Comparison of ENCODE assay signal across 1 cellular context in genomic region chr14:23469127-23469905, GRCh38.
A peak's percentile ranks its signal among the peaks of the same experiment; 100 is the strongest.
TF ChIP-seq lines count a peak whose summit lies in the region.

Gene NGDN, plus strand, starts transcription at chr14:23469703. Its CDS starts 13 bp downstream, at chr14:23469716.

TF ChIP-seq in HepG2, 621 proteins besides CTCF, POLR2A, EP300 and RAD21 (continued from another document and continues in another):
- TF ChIP-seq GPBP1L1 (CRISPR knock-in tag; IDR thresholded peaks at IDR 0.05): no peak
- TF ChIP-seq ZNF431 (CRISPR knock-in tag; IDR thresholded peaks at IDR 0.05; ENCODE audit: borderline replicate concordance, low read depth): peak; percentile 83
- TF ChIP-seq ERF (CRISPR knock-in tag; IDR thresholded peaks at IDR 0.05): peak; percentile 97
- TF ChIP-seq PBX2 (CRISPR knock-in tag; IDR thresholded peaks at IDR 0.05): peak; percentile 97
- peak; percentile 84 for TF ChIP-seq ZNF354B (CRISPR knock-in tag; IDR thresholded peaks at IDR 0.05)
- TF ChIP-seq NFIB (CRISPR knock-in tag; IDR thresholded peaks at IDR 0.05; ENCODE audit: borderline replicate concordance): no peak
- TF ChIP-seq TCF12 (IDR thresholded peaks at IDR 0.05): no peak
- peak; percentile 3; the same call in 1 of the 2 replicates for TF ChIP-seq TCF12 (CRISPR knock-in tag; IDR thresholded peaks at IDR 0.05)
- TF ChIP-seq MTF2 (CRISPR knock-in tag; IDR thresholded peaks at IDR 0.05; ENCODE audit: borderline replicate concordance): peak; percentile 83; the same call in 1 of the 2 replicates
- TF ChIP-seq ZNF34 (CRISPR knock-in tag; IDR thresholded peaks at IDR 0.05; ENCODE audit: borderline replicate concordance): peak; percentile 99
- peak; percentile 89 for TF ChIP-seq ZBTB26 (CRISPR knock-in tag; IDR thresholded peaks at IDR 0.05; ENCODE audit: borderline replicate concordance)
- no peak; the same call in 1 of the 2 replicates for TF ChIP-seq HOXD1 (CRISPR knock-in tag; IDR thresholded peaks at IDR 0.05)
- peak; percentile 94 for TF ChIP-seq ZNF598 (CRISPR knock-in tag; IDR thresholded peaks at IDR 0.05; ENCODE audit: borderline replicate concordance)
- no peak; the same call in none of the 2 replicates for TF ChIP-seq ZNF7 (CRISPR knock-in tag; IDR thresholded peaks at IDR 0.05)
- 0 out of 2 replicates have a peak, but pooled peaks have one; percentile 14 for TF ChIP-seq SALL2 (CRISPR knock-in tag; IDR thresholded peaks at IDR 0.05)
- 0 out of 2 replicates have a peak, but pooled peaks have one; percentile 74 for TF ChIP-seq JUN (CRISPR knock-in tag; IDR thresholded peaks at IDR 0.05)
- TF ChIP-seq HOXA9 (CRISPR knock-in tag; IDR thresholded peaks at IDR 0.05; ENCODE audit: borderline replicate concordance): no peak
- peak; percentile 69 for TF ChIP-seq BCL6 (CRISPR knock-in tag; IDR thresholded peaks at IDR 0.05)
- TF ChIP-seq ZNF670 (CRISPR knock-in tag; IDR thresholded peaks at IDR 0.05; ENCODE audit: borderline replicate concordance): no peak
- TF ChIP-seq NFKBIZ (CRISPR knock-in tag; IDR thresholded peaks at IDR 0.05): peak; percentile 80
- no peak; the same call in 1 of the 2 replicates for TF ChIP-seq ZFP62 (CRISPR knock-in tag; IDR thresholded peaks at IDR 0.05)
- TF ChIP-seq ZSCAN21 (CRISPR knock-in tag; IDR thresholded peaks at IDR 0.05; ENCODE audit: borderline replicate concordance): no peak; the same call in 1 of the 2 replicates
- TF ChIP-seq ZKSCAN5 (CRISPR knock-in tag; IDR thresholded peaks at IDR 0.05): peak; percentile 10; the same call in 1 of the 2 replicates
- TF ChIP-seq HNRNPL (IDR thresholded peaks at IDR 0.05; ENCODE audit: low read depth, low read length): 0 out of 2 replicates have a peak, but pooled peaks have one; percentile 39
- TF ChIP-seq YY1 (IDR thresholded peaks at IDR 0.05; ENCODE audit: insufficient read depth, insufficient replicate concordance, low read depth, low read length): peak; percentile 99
- peak; percentile 99 for TF ChIP-seq ZNF501 (CRISPR knock-in tag; IDR thresholded peaks at IDR 0.05)
- TF ChIP-seq CSRNP2 (CRISPR knock-in tag; conservative IDR thresholded peaks at IDR 0.05; ENCODE audit: low read depth): no peak
- TF ChIP-seq MATR3 (CRISPR knock-in tag; IDR thresholded peaks at IDR 0.05): no peak
- peak; percentile 13; the same call in 1 of the 2 replicates for TF ChIP-seq ZSCAN29 (CRISPR knock-in tag; conservative IDR thresholded peaks at IDR 0.05)
- TF ChIP-seq ZNF567 (CRISPR knock-in tag; IDR thresholded peaks at IDR 0.05; ENCODE audit: borderline replicate concordance): peak; percentile 95; the same call in 1 of the 2 replicates
- TF ChIP-seq ZNF33A (CRISPR knock-in tag; IDR thresholded peaks at IDR 0.05; ENCODE audit: borderline replicate concordance): no peak
- TF ChIP-seq PREB (CRISPR knock-in tag; IDR thresholded peaks at IDR 0.05): peak; percentile 82; the same call in 1 of the 2 replicates
- peak; percentile 79; the same call in 1 of the 2 replicates for TF ChIP-seq KLF12 (CRISPR knock-in tag; IDR thresholded peaks at IDR 0.05; ENCODE audit: borderline replicate concordance)
- TF ChIP-seq BORCS8-MEF2B (CRISPR knock-in tag; IDR thresholded peaks at IDR 0.05): peak; percentile 82
- TF ChIP-seq FOXJ3 (CRISPR knock-in tag; IDR thresholded peaks at IDR 0.05; ENCODE audit: borderline replicate concordance): no peak; the same call in 1 of the 2 replicates
- TF ChIP-seq ZNF136 (CRISPR knock-in tag; IDR thresholded peaks at IDR 0.05; ENCODE audit: low read depth): peak; percentile 81; the same call in 1 of the 2 replicates
- peak; percentile 54 for TF ChIP-seq ZZZ3 (CRISPR knock-in tag; IDR thresholded peaks at IDR 0.05; ENCODE audit: borderline replicate concordance)
- TF ChIP-seq GATAD2A (CRISPR knock-in tag; IDR thresholded peaks at IDR 0.05): peak; percentile 58
- peak; percentile 98 for TF ChIP-seq POLR2AphosphoS5 (IDR thresholded peaks at IDR 0.05; ENCODE audit: low read depth, low read length)
- 0 out of 2 replicates have a peak, but pooled peaks have one; percentile 18 for TF ChIP-seq ZNF777 (CRISPR knock-in tag; IDR thresholded peaks at IDR 0.05)
- peak; percentile 81 for TF ChIP-seq NRL (CRISPR knock-in tag; IDR thresholded peaks at IDR 0.05; ENCODE audit: borderline replicate concordance)
- TF ChIP-seq CREM (IDR thresholded peaks at IDR 0.05): peak; percentile 99
- peak; percentile 82; the same call in 1 of the 2 replicates for TF ChIP-seq CREM (CRISPR knock-in tag; IDR thresholded peaks at IDR 0.05)
- no peak for TF ChIP-seq ZNF30 (CRISPR knock-in tag; IDR thresholded peaks at IDR 0.05)
- no peak for TF ChIP-seq ZNF841 (CRISPR knock-in tag; IDR thresholded peaks at IDR 0.05; ENCODE audit: borderline replicate concordance)
- TF ChIP-seq ZNF280B (CRISPR knock-in tag; IDR thresholded peaks at IDR 0.05; ENCODE audit: borderline replicate concordance): peak; percentile 93
- no peak for TF ChIP-seq ATF7 (IDR thresholded peaks at IDR 0.05)
- TF ChIP-seq ATF7 (CRISPR knock-in tag; IDR thresholded peaks at IDR 0.05): 0 out of 2 replicates have a peak, but pooled peaks have one; percentile 59
- TF ChIP-seq ZNF12 (CRISPR knock-in tag; IDR thresholded peaks at IDR 0.05): peak; percentile 81; the same call in 1 of the 2 replicates
- peak; percentile 64 for TF ChIP-seq FOXP4 (CRISPR knock-in tag; IDR thresholded peaks at IDR 0.05)
- TF ChIP-seq ZNF331 (CRISPR knock-in tag; IDR thresholded peaks at IDR 0.05): peak; percentile 93
- TF ChIP-seq PRDM15 (CRISPR knock-in tag; IDR thresholded peaks at IDR 0.05): 0 out of 2 replicates have a peak, but pooled peaks have one; percentile 20
- TF ChIP-seq ZNF737 (CRISPR knock-in tag; IDR thresholded peaks at IDR 0.05; ENCODE audit: borderline replicate concordance): peak; percentile 99
- peak; percentile 94 for TF ChIP-seq MXD3 (CRISPR knock-in tag; IDR thresholded peaks at IDR 0.05)
- peak; percentile 98 for TF ChIP-seq ASH2L (IDR thresholded peaks at IDR 0.05; ENCODE audit: insufficient read length, low read depth, low read length)
- no peak; the same call in none of the 2 replicates for TF ChIP-seq LBX2 (CRISPR knock-in tag; IDR thresholded peaks at IDR 0.05; ENCODE audit: borderline replicate concordance)
